In the genomic region with DNA sequence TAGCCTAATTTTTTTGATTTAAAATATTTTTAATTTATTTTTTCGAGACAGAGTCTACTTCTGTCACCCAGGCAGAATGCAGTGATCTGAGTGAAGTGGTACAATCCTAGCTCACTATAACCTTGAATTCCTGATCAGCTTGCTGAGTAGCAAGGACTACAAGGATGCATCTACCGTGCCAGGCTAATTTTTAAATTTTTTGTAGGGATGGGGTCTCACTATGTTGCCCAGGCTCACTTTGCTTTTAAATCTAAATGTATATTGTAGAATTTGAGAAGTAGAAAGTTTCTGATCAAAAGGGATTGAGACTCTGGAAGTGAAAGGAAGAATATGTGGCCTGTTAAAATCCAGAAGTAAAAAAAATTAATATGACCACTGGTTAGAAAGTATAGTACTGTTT, we compare ENCODE assay signal across 13 cellular contexts. TPM values are rescaled to one million over a fixed set of nuclear protein-coding genes. Genes with fewer than 3 reads are reported as not detected.
DNase-seq lines count a peak whose midpoint lies in the region; ATAC-seq, FAIRE-seq and TF ChIP-seq lines count a peak whose summit lies in the region.
"Had no signal": no experiment of that assay in that cellular context is flagged by ENCODE, and none has a peak within 500 bp of the region (broad histone marks: within the 10 kb centered on the region; RNA-seq: fewer than 3 reads in every experiment).

No MANE protein-coding gene starts in this region.

- H3K27me3 ChIP-seq in BLaER1 treated with 17β-estradiol and CSF1 and Interleukin-3, amounts not matched to agents 10 nM and 100 nM, result no peaks in the 10 kb centered on the region
- H3K27me3 ChIP-seq in MG63, result no peaks in the 10 kb centered on the region
- no peaks in the 10 kb centered on the region for H3K27me3 ChIP-seq in endothelial cell of umbilical vein (ENCODE audit: control insufficient read depth in 2 of 2, insufficient read depth in 2 of 2, low read length in 2 of 2)
- H3K27me3 ChIP-seq in psoas muscle (ENCODE audit: insufficient read depth in 3 of 3, low read length in 2 of 3), result no peaks in the 10 kb centered on the region

- intact Hi-C loops in endothelial cell of umbilical vein (cut with micrococcal nuclease) (no loop called here), psoas muscle (cut with DNase I) (loop anchor here in 1 of 2 donors (5.0 kb wide), 1 partner anchor 47 kb away; the partner anchor contains the start of gene FAM76A)

- DNase-seq in MG63 (no peak), endothelial cell of umbilical vein (ENCODE audit: low read depth, low spot score) (no peak), psoas muscle (no peak), NCI-H1694 treated with DMSO at 0.1 percent for 48 hours (lab: John Stamatoyannopoulos, UW) (no peak), HPDE6-E6E7 (ENCODE audit: extremely low spot score) (no peak), NCI-H345 (lab: John Stamatoyannopoulos, UW) (no peak)
- DNase-seq: activated CD4-positive, alpha-beta T cell treated with anti-CD3 and anti-CD28 coated beads, Interleukin-2, amount 50 U/mL, for 4 hours; NCI-H1105 treated with DMSO at 0.1 percent for 48 hours; NK-92 treated with Interleukin-12 subunit alpha and Interleukin-12 subunit beta, amount 100 ng/mL, for 24 hours; stimulated activated CD4-positive, alpha-beta T cell treated with anti-CD3 and anti-CD28 coated beads, Interleukin-1b, Interleukin-23, amount 100 ng/mL, for 48 hours; T-cell had no signal

- no peak overlapping the region for H2AFZ ChIP-seq in endothelial cell of umbilical vein (ENCODE audit: low read depth, low read length)

- WGBS in psoas muscle, 3 donors, result 79 to 88% (median 86%) methylated on average over 2 of the region's 2 CpGs

- H3K4me3 ChIP-seq in BLaER1 treated with 17β-estradiol and CSF1 and Interleukin-3, amounts not matched to agents 10 nM and 100 nM, result peak overlapping the region; percentile 88 to 100 (median 96); a peak in 17 of 20 replicates
- H3K4me3 ChIP-seq in MG63, result peak overlapping the region; percentile 83
- H3K4me3 ChIP-seq in endothelial cell of umbilical vein (replicated peaks in 1 of 3; ENCODE audit: insufficient read depth in 1 of 3, low read depth in 1 of 3, low read length in 3 of 3), result peak overlapping the region in 2 of 3 experiments; percentile 4 to 99
- H3K4me3 ChIP-seq in psoas muscle, result peak overlapping the region; percentile 98

- POLR2A ChIA-PET in endothelial cell of umbilical vein (lab: Charles Lee), result interaction anchor here (3.3 kb wide), 1 partner anchor 14 kb away, joined by 67 read pairs; no protein-coding TSS in a partner anchor

- TF ChIP-seq CTCF in endothelial cell of umbilical vein (IDR thresholded peaks at IDR 0.05; ENCODE audit: extremely low read depth in 1 of 2, insufficient read depth in 1 of 2, low read depth in 1 of 2, low read length in 2 of 2) (no peak), psoas muscle (IDR thresholded peaks at IDR 0.05) (no peak)

- no peak for ATAC-seq in psoas muscle
- ATAC-seq in GM19452 (IDR thresholded peaks at IDR 0.05; ENCODE audit: unreplicated experiment), result no peak
- ATAC-seq: T-cell had no signal

- no peak for FAIRE-seq in endothelial cell of umbilical vein (lab: Jason Lieb, UNC)

- peaks cover 63% of the 10 kb centered on the region for H3K79me2 ChIP-seq in endothelial cell of umbilical vein (ENCODE audit: control insufficient read depth, insufficient read depth, low read length)

- peak overlapping the region; percentile 83 to 100 (median 93); a peak in 21 of 22 replicates for H3K9ac ChIP-seq in BLaER1 treated with 17β-estradiol and CSF1 and Interleukin-3, amounts not matched to agents 10 nM and 100 nM
- peak overlapping the region; percentile 89 for H3K9ac ChIP-seq in endothelial cell of umbilical vein (replicated peaks; ENCODE audit: extremely low read depth, insufficient read depth, low read length)

- peaks cover 7 to 47% (median 28%) of the 10 kb centered on the region in 11 experiments; a peak in 20 of 22 replicates for H3K36me3 ChIP-seq in BLaER1 treated with 17β-estradiol and CSF1 and Interleukin-3, amounts not matched to agents 10 nM and 100 nM
- H3K36me3 ChIP-seq in MG63 (peaks cover 13% of the 10 kb centered on the region), endothelial cell of umbilical vein (ENCODE audit: control insufficient read depth in 2 of 2, extremely low read depth in 1 of 2, insufficient read depth in 2 of 2, low read length in 2 of 2) (peaks cover 0 to 4% of the 10 kb centered on the region in 2 experiments), psoas muscle (ENCODE audit: insufficient read depth in 1 of 2, low read depth in 1 of 2) (peaks cover 0 to 16% of the 10 kb centered on the region in 2 donors)

- peaks cover 22 to 64% (median 58%) of the 10 kb centered on the region in 11 experiments; a peak in 16 of 22 replicates for H4K20me1 ChIP-seq in BLaER1 treated with 17β-estradiol and CSF1 and Interleukin-3, amounts not matched to agents 10 nM and 100 nM
- H4K20me1 ChIP-seq in endothelial cell of umbilical vein (replicated peaks; ENCODE audit: control insufficient read depth, extremely low read depth, insufficient read depth, low read length), result peaks cover 3% of the 10 kb centered on the region

- TF ChIP-seq POLR2A in endothelial cell of umbilical vein (IDR thresholded peaks at IDR 0.05; ENCODE audit: low read depth, low read length), result no peak

- BruUV-seq in endothelial cell of umbilical vein (replicated peaks; lab: Mats Ljungman, UMichigan), result no TSS peak

- H3K9me1 ChIP-seq in endothelial cell of umbilical vein (replicated peaks; ENCODE audit: control insufficient read depth, extremely low read depth, insufficient read depth, low read length), result no peaks in the 10 kb centered on the region

- H3K27ac ChIP-seq in BLaER1 treated with 17β-estradiol and CSF1 and Interleukin-3, amounts not matched to agents 10 nM and 100 nM, result peak overlapping the region in 9 of 11 experiments; percentile 76 to 99 (median 89); a peak in 16 of 22 replicates
- H3K27ac ChIP-seq in endothelial cell of umbilical vein (ENCODE audit: insufficient read depth, low read depth, low read length), result peak overlapping the region; percentile 82
- H3K27ac ChIP-seq in psoas muscle, result peak overlapping the region; percentile 95

- CTCF ChIA-PET in endothelial cell of umbilical vein (lab: Charles Lee), result interaction anchor here (0.5 to 3.5 kb wide), 5 partner anchors 10 to 49 kb away, joined by 3 to 32 read pairs (median 4); partner anchors contain the start of gene FAM76A

- dilution Hi-C loops in endothelial cell of umbilical vein (cut with MboI; ENCODE audit: extremely low pct_ligation_motif_present, low sequenced_read_pairs), result no loop called here

- H3K9me3 ChIP-seq in BLaER1 treated with 17β-estradiol and CSF1 and Interleukin-3, amounts not matched to agents 10 nM and 100 nM (replicated peaks in 1 of 11), result no peaks in the 10 kb centered on the region
- H3K9me3 ChIP-seq in MG63 (no peaks in the 10 kb centered on the region), endothelial cell of umbilical vein (replicated peaks; ENCODE audit: control insufficient read depth, insufficient read depth, low read length) (no peaks in the 10 kb centered on the region), psoas muscle (no peaks in the 10 kb centered on the region)

- peak overlapping the region; percentile 79 to 99 (median 89) for H3K4me2 ChIP-seq in BLaER1 treated with 17β-estradiol and CSF1 and Interleukin-3, amounts not matched to agents 10 nM and 100 nM
- peak overlapping the region; percentile 100 for H3K4me2 ChIP-seq in endothelial cell of umbilical vein (ENCODE audit: insufficient read depth, low read length)

- peaks cover 20 to 64% (median 30%) of the 10 kb centered on the region in 10 experiments for H3K4me1 ChIP-seq in BLaER1 treated with 17β-estradiol and CSF1 and Interleukin-3, amounts not matched to agents 10 nM and 100 nM
- peaks cover 23% of the 10 kb centered on the region for H3K4me1 ChIP-seq in endothelial cell of umbilical vein (ENCODE audit: control insufficient read depth, extremely low read depth, insufficient read depth, low read length)
- H3K4me1 ChIP-seq in psoas muscle, result peaks cover 20% of the 10 kb centered on the region

RNA-seq across cellular contexts. Expression of gene STX12, which starts 1.6 kb away (rescaled TPM):
- 18.9 and 24.0 TPM in 2 replicates for total RNA-seq in MG63 (2014; rRNA removed; shearing (Covaris generic); ENCODE audit: low replicate concordance)
- total RNA-seq in endothelial cell of umbilical vein (83.8 and 90.3 TPM in 2 replicates), psoas muscle (10 to 100 TPM; 19.5 to 33.6 (median 28.9) TPM)
- polyA plus RNA-seq in endothelial cell of umbilical vein (26.1 and 28.7 TPM in 2 replicates), psoas muscle (10 to 100 TPM; 14.5 to 24.7 (median 21.0) TPM)
- 26.7 and 30.0 TPM in 2 replicates for polyA plus RNA-seq in endothelial cell of umbilical vein (2011; cell fraction: cytosol; rRNA removed)
- polyA plus RNA-seq in endothelial cell of umbilical vein (2011; cell fraction: nucleus; rRNA removed), result 75.1 and 101 TPM in 2 replicates
- 42.1 and 55.6 TPM in 2 replicates for polyA plus RNA-seq in endothelial cell of umbilical vein (2012)
- polyA minus RNA-seq in endothelial cell of umbilical vein, result 37.5 and 39.0 TPM in 2 replicates
- 3.5 TPM for polyA minus RNA-seq in endothelial cell of umbilical vein (2011; cell fraction: cytosol; rRNA and poly(A)+ RNA removed)
- 49.3 and 68.0 TPM in 2 replicates for polyA minus RNA-seq in endothelial cell of umbilical vein (2011; cell fraction: nucleus; rRNA and poly(A)+ RNA removed)

RNA-seq across cellular contexts. Expression of gene FAM76A, which starts 48.9 kb away (rescaled TPM):
- total RNA-seq in MG63 (2014; rRNA removed; shearing (Covaris generic); ENCODE audit: low replicate concordance), result 12.0 and 12.1 TPM in 2 replicates
- total RNA-seq in endothelial cell of umbilical vein, result 11.9 and 12.8 TPM in 2 replicates
- 1.8 and 1.9 TPM in 2 replicates for polyA plus RNA-seq in endothelial cell of umbilical vein
- polyA plus RNA-seq in endothelial cell of umbilical vein (2011; cell fraction: cytosol; rRNA removed), result 3.6 and 4.1 TPM in 2 replicates
- polyA plus RNA-seq in endothelial cell of umbilical vein (2011; cell fraction: nucleus; rRNA removed), result 5.6 and 9.1 TPM in 2 replicates
- polyA plus RNA-seq in endothelial cell of umbilical vein (2012), result 4.6 and 5.7 TPM in 2 replicates
- 4.0 and 4.8 TPM in 2 replicates for polyA minus RNA-seq in endothelial cell of umbilical vein
- polyA minus RNA-seq in endothelial cell of umbilical vein (2011; cell fraction: cytosol; rRNA and poly(A)+ RNA removed), result 4.2 TPM
- polyA minus RNA-seq in endothelial cell of umbilical vein (2011; cell fraction: nucleus; rRNA and poly(A)+ RNA removed), result 3.3 and 3.6 TPM in 2 replicates
- 10 to 100 TPM in 1 of 4 donors, 1 to 10 TPM in 3; 7.6 to 10.7 (median 9.3) TPM for total RNA-seq in psoas muscle
- polyA plus RNA-seq in psoas muscle, result 1 to 10 TPM; 2.7 to 6.7 (median 3.3) TPM

RNA-seq across cellular contexts. Expression of gene PPP1R8, which starts 55.9 kb away (rescaled TPM):
- 68.6 and 72.5 TPM in 2 replicates for total RNA-seq in MG63 (2014; rRNA removed; shearing (Covaris generic); ENCODE audit: low replicate concordance)
- total RNA-seq in endothelial cell of umbilical vein (45.4 and 48.5 TPM in 2 replicates), psoas muscle (10 to 100 TPM; 20.6 to 28.2 (median 24.5) TPM)
- polyA plus RNA-seq in endothelial cell of umbilical vein (32.3 and 39.0 TPM in 2 replicates), psoas muscle (10 to 100 TPM; 18.5 to 46.1 (median 32.4) TPM)
- polyA plus RNA-seq in endothelial cell of umbilical vein (2011; cell fraction: cytosol; rRNA removed), result 49.5 and 53.8 TPM in 2 replicates
- polyA plus RNA-seq in endothelial cell of umbilical vein (2011; cell fraction: nucleus; rRNA removed), result 33.7 and 33.9 TPM in 2 replicates
- 32.9 and 42.2 TPM in 2 replicates for polyA plus RNA-seq in endothelial cell of umbilical vein (2012)
- 61.8 and 62.6 TPM in 2 replicates for polyA minus RNA-seq in endothelial cell of umbilical vein
- 36.2 TPM for polyA minus RNA-seq in endothelial cell of umbilical vein (2011; cell fraction: cytosol; rRNA and poly(A)+ RNA removed)
- 15.6 and 17.7 TPM in 2 replicates for polyA minus RNA-seq in endothelial cell of umbilical vein (2011; cell fraction: nucleus; rRNA and poly(A)+ RNA removed)
